ENCODE assay signal across 8 cellular contexts in genomic region chr14:54459106-54459505, GRCh38.
"Had no signal": no experiment of that assay in that cellular context is flagged by ENCODE, and none has a peak within 500 bp of the region (broad histone marks: within the 10 kb centered on the region; RNA-seq: fewer than 3 reads in every experiment).

No MANE protein-coding gene starts in this region.

- H3K36me3 ChIP-seq: HAP-1 had no signal

- H3K4me3 ChIP-seq: GM23248, HAP-1 had no signal

- H3K27ac ChIP-seq: GM23248, KMS-11 had no signal

- H3K4me1 ChIP-seq: HAP-1 had no signal

- H3K9ac ChIP-seq: GM23248, KMS-11 had no signal

- DNase-seq: GM23248, GOT3, H7, IMR-90, KBM-7 had no signal

- H2AFZ ChIP-seq: GM23248 had no signal

- ATAC-seq: HCT116 had no signal

- H3K4me2 ChIP-seq: KMS-11 had no signal
